Comparison of ENCODE assay signal across 26 cellular contexts in genomic region chr13:79466852-79467251, GRCh38.
"Had no signal": no experiment of that assay in that cellular context is flagged by ENCODE, and none has a peak within 500 bp of the region (broad histone marks: within the 10 kb centered on the region; RNA-seq: fewer than 3 reads in every experiment).

No MANE protein-coding gene starts in this region.

- ATAC-seq: foreskin keratinocyte; gastroesophageal sphincter; heart left ventricle; left lobe of liver; naive thymus-derived CD4-positive, alpha-beta T cell; sciatic nerve; stimulated activated naive CD8-positive, alpha-beta T cell treated with anti-CD3 and anti-CD28 coated beads, Interleukin-15, amount 100 ng/mL, for 72 hours; upper lobe of right lung had no signal

- H3K9me3 ChIP-seq: colonic mucosa, esophagus muscularis mucosa, gastroesophageal sphincter, heart left ventricle, suprapubic skin, transverse colon, upper lobe of right lung, uterus had no signal

- FAIRE-seq: endothelial cell of umbilical vein had no signal

- H3K27me3 ChIP-seq: colonic mucosa, esophagus muscularis mucosa, foreskin keratinocyte, heart left ventricle, neural progenitor cell, suprapubic skin, transverse colon, upper lobe of right lung, uterus had no signal

- H3K4me3 ChIP-seq: colonic mucosa, esophagus muscularis mucosa, gastroesophageal sphincter, heart left ventricle, lung, neural progenitor cell, smooth muscle cell, suprapubic skin, transverse colon, upper lobe of right lung, uterus had no signal

- H3K36me3 ChIP-seq: colonic mucosa, esophagus muscularis mucosa, gastroesophageal sphincter, heart left ventricle, neural progenitor cell, suprapubic skin, transverse colon, upper lobe of right lung, uterus had no signal

- DNase-seq: colonic mucosa; effector memory CD4-positive, alpha-beta T cell; foreskin keratinocyte; heart left ventricle; hippocampal formation; midbrain; naive thymus-derived CD4-positive, alpha-beta T cell; stimulated activated CD4-positive, alpha-beta T cell treated with anti-CD3 and anti-CD28 coated beads, Interleukin-12 subunit alpha, Interleukin-12 subunit beta, amount 100 ng/mL, for 4 hours; stimulated activated CD4-positive, alpha-beta T cell treated with anti-CD3 and anti-CD28 coated beads, Interleukin-1b, Interleukin-23, amount 100 ng/mL, for 48 hours; stimulated activated CD4-positive, alpha-beta T cell treated with anti-CD3 and anti-CD28 coated beads, Interleukin-4, amount 100 ng/mL, for 1 hour; stimulated activated CD8-positive, alpha-beta memory T cell treated with anti-CD3 and anti-CD28 coated beads, Interleukin-4, amount 100 ng/mL, for 48 hours; stimulated activated naive CD4-positive, alpha-beta T cell; stimulated activated naive CD8-positive, alpha-beta T cell treated with anti-CD3 and anti-CD28 coated beads, Interleukin-15, amount 100 ng/mL, for 72 hours; transverse colon; upper lobe of right lung; uterus had no signal

- H3K4me1 ChIP-seq: colonic mucosa, esophagus muscularis mucosa, foreskin keratinocyte, gastroesophageal sphincter, heart left ventricle, neural progenitor cell, parathyroid adenoma, suprapubic skin, transverse colon, upper lobe of right lung, uterus had no signal
